10 cellular contexts compared by ENCODE assay signal in genomic region chr3:127749787-127750225, GRCh38.
A peak's percentile ranks its signal among the peaks of the same experiment; 100 is the strongest.
DNase-seq lines count a peak whose midpoint lies in the region; ATAC-seq, FAIRE-seq and TF ChIP-seq lines count a peak whose summit lies in the region.
"Had no signal": no experiment of that assay in that cellular context is flagged by ENCODE, and none has a peak within 500 bp of the region (broad histone marks: within the 10 kb centered on the region; RNA-seq: fewer than 3 reads in every experiment).

No MANE protein-coding gene starts in this region.

- FAIRE-seq in GM18507 (lab: Jason Lieb, UNC) (peak; percentile 45), keratinocyte (lab: Jason Lieb, UNC) (no peak), HTR-8/SVneo (lab: Jason Lieb, UNC) (no peak)

- H3K4me1 ChIP-seq in ACC112 (ENCODE audit: control insufficient read depth, insufficient read depth, low read length, unreplicated experiment) (peaks cover 53% of the 10 kb centered on the region), PC-9 (replicated peaks; ENCODE audit: insufficient read depth) (peaks cover 70% of the 10 kb centered on the region), keratinocyte (ENCODE audit: control insufficient read depth, extremely low read depth, insufficient read depth, low read length) (peaks cover 45% of the 10 kb centered on the region)

- peak overlapping the region; percentile 36 for H3K9ac ChIP-seq in keratinocyte (ENCODE audit: control insufficient read depth, extremely low read depth, insufficient read depth, low read length)

- DNase-seq in GM18507 (ENCODE audit: extremely low spot score, insufficient read length, low read depth): no peak
- no peak for DNase-seq in PC-9
- DNase-seq in keratinocyte (ENCODE audit: low read depth, low spot score): no peak
- no peak for DNase-seq in HTR-8/SVneo (ENCODE audit: insufficient read length, low spot score)
- no peak for DNase-seq in NCI-H2196 (lab: John Stamatoyannopoulos, UW; ENCODE audit: unreplicated experiment)
- DNase-seq in activated CD4-positive, alpha-beta T cell treated with anti-CD3 and anti-CD28 coated beads, Interleukin-2, amount 50 U/mL, for 1 hour: no peak
- DNase-seq: aorta, EL had no signal

- BruUV-seq in PC-9 (replicated peaks; lab: Mats Ljungman, UMichigan): no TSS peak

- H2AFZ ChIP-seq in ACC112 (ENCODE audit: low read length, unreplicated experiment) (no peak overlapping the region), PC-9 (no peak overlapping the region), keratinocyte (ENCODE audit: control insufficient read depth, low read length) (no peak overlapping the region)

- H4K20me1 ChIP-seq in PC-9 (ENCODE audit: insufficient read depth): no peaks in the 10 kb centered on the region
- H4K20me1 ChIP-seq in keratinocyte (ENCODE audit: control insufficient read depth, extremely low read depth, insufficient read depth, low read length): no peaks in the 10 kb centered on the region

- H3K9me1 ChIP-seq in keratinocyte (ENCODE audit: control insufficient read depth, extremely low read depth, insufficient read depth, low read length): no peaks in the 10 kb centered on the region

- H3K9me2 ChIP-seq in PC-9 (ENCODE audit: insufficient read depth): no peaks in the 10 kb centered on the region

- H3K36me3 ChIP-seq in ACC112 (ENCODE audit: insufficient read depth, low read length) (no peaks in the 10 kb centered on the region), PC-9 (ENCODE audit: low read depth) (no peaks in the 10 kb centered on the region), keratinocyte (ENCODE audit: control insufficient read depth in 2 of 2, extremely low read depth in 1 of 2, insufficient read depth in 2 of 2, low read length in 2 of 2) (no peaks in the 10 kb centered on the region)

- dilution Hi-C loops in keratinocyte (cut with MboI; ENCODE audit: extremely low pct_ligation_motif_present, low sequenced_read_pairs): no loop called here

- H3K4me2 ChIP-seq in PC-9: no peak overlapping the region
- H3K4me2 ChIP-seq in keratinocyte (ENCODE audit: control insufficient read depth, extremely low read depth, insufficient read depth, low read depth, low read length): no peak overlapping the region

- H3K27me3 ChIP-seq in ACC112 (ENCODE audit: insufficient read depth, low read length) (no peaks in the 10 kb centered on the region), PC-9 (ENCODE audit: insufficient read depth, low read depth) (no peaks in the 10 kb centered on the region), keratinocyte (ENCODE audit: control insufficient read depth, extremely low read depth, insufficient read depth, low read length) (no peaks in the 10 kb centered on the region)

- H3K4me3 ChIP-seq in ACC112 (ENCODE audit: low read depth, low read length) (no peak overlapping the region; the same call in 1 of the 2 replicates), PC-9 (no peak overlapping the region), keratinocyte (ENCODE audit: control insufficient read depth in 2 of 3, extremely low read depth in 1 of 3, insufficient read depth in 2 of 3, low read depth in 1 of 3, low read length in 3 of 3) (no peak overlapping the region)

- H3K27ac ChIP-seq in ACC112 (ENCODE audit: low read depth, low read length) (peak overlapping the region; percentile 78), PC-9 (peak overlapping the region; percentile 91), keratinocyte (ENCODE audit: control insufficient read depth, insufficient read depth, low read length) (peak overlapping the region; percentile 68)

- POLR2A ChIA-PET in PC-9 (lab: Charles Lee; ENCODE audit: unreplicated experiment): no interaction called here

- CTCF ChIA-PET in PC-9 (lab: Charles Lee): no interaction called here

- TF ChIP-seq CTCF in PC-9 (conservative IDR thresholded peaks at IDR 0.05) (no peak), keratinocyte (optimal IDR thresholded peaks at IDR 0.05 in 1 of 3, IDR thresholded peaks at IDR 0.05 in 1 of 3, conservative IDR thresholded peaks at IDR 0.05 in 1 of 3; ENCODE audit: extremely low read depth in 1 of 3, insufficient read depth in 2 of 3, low read length in 3 of 3) (peak in 1 of 3 experiments; percentile 3)

- H3F3A ChIP-seq in PC-9 (ENCODE audit: insufficient read depth, low read depth): peaks cover 58% of the 10 kb centered on the region

- H3K79me2 ChIP-seq in ACC112 (ENCODE audit: control insufficient read depth, insufficient read depth, low read length, unreplicated experiment) (peaks cover 6% of the 10 kb centered on the region), PC-9 (ENCODE audit: low read depth) (peaks cover 12% of the 10 kb centered on the region), keratinocyte (ENCODE audit: control insufficient read depth, insufficient read depth, low read length) (no peaks in the 10 kb centered on the region)

- no peak for ATAC-seq in HG03097 (IDR thresholded peaks at IDR 0.05; ENCODE audit: low FRiP score, unreplicated experiment)

- H3K9me3 ChIP-seq in PC-9 (ENCODE audit: insufficient read depth, low read depth): no peaks in the 10 kb centered on the region
- no peaks in the 10 kb centered on the region for H3K9me3 ChIP-seq in keratinocyte (ENCODE audit: control insufficient read depth, low read depth, low read length)

- intact Hi-C loops in PC-9 (cut with micrococcal nuclease; ENCODE audit: unreplicated experiment): loop anchor here (5.0 kb wide), 1 partner anchor 78 kb away; the partner anchor contains the start of gene ABTB1
